8 cellular contexts compared by ENCODE assay signal in genomic region chr12:95548539-95549391, GRCh38. TPM values are rescaled to one million over a fixed set of nuclear protein-coding genes. Genes with fewer than 3 reads are reported as not detected.
DNase-seq lines count a peak whose midpoint lies in the region; ATAC-seq and TF ChIP-seq lines count a peak whose summit lies in the region.

No MANE protein-coding gene starts in this region.

- DNase-seq in AG04450 (ENCODE audit: low read depth, low spot score): no peak
- DNase-seq in HUDEP-2 (lab: John Stamatoyannopoulos, UW; ENCODE audit: unreplicated experiment in 76 of 76): peak in 60 of 76 experiments; percentile 4 to 78 (median 50)
- DNase-seq in activated CD4-positive, alpha-beta T cell treated with anti-CD3 and anti-CD28 coated beads, Interleukin-2, amount 50 U/mL, for 1 hour: peak; percentile 75
- DNase-seq in dorsolateral prefrontal cortex: peak in 9 of 10 donors; percentile 34 to 75 (median 56)
- DNase-seq in lung (ENCODE audit: low spot score): peak; percentile 59
- DNase-seq in stimulated activated CD4-positive, alpha-beta T cell treated with anti-CD3 and anti-CD28 coated beads, TNF-alpha, amount 100 ng/mL, for 1 hour (ENCODE audit: low read depth in 3 of 3, low spot score in 1 of 3): peak in 2 of 3 donors; percentile 48 to 60
- DNase-seq in HPDE6-E6E7 (ENCODE audit: extremely low spot score): no peak

- H3K27ac ChIP-seq in AG04450 (ENCODE audit: low read depth, low read length) (peak overlapping the region; percentile 99), dorsolateral prefrontal cortex (peak overlapping the region in 43 of 59 donors; percentile 4 to 88 (median 53)), lung (ENCODE audit: low read depth in 1 of 2, low read length in 1 of 2) (peak overlapping the region in 1 of 2 donors; percentile 95)

- POLR2A ChIA-PET in AG04450 (lab: Yijun Ruan, JAX): interaction anchor here (1.4 kb wide), 1 partner anchor 75 kb away, joined by 7 read pairs; the partner anchor contains the start of gene METAP2

- ATAC-seq in lung (ENCODE audit: insufficient read depth, low FRiP score): peak; percentile 86
- no peak for ATAC-seq in GM21423 (IDR thresholded peaks at IDR 0.05; ENCODE audit: unreplicated experiment)

- H3K4me1 ChIP-seq in lung (ENCODE audit: control insufficient read depth in 2 of 2, insufficient read depth in 2 of 2, low read length in 2 of 2): peaks cover 0 to 2% of the 10 kb centered on the region in 2 donors

- peaks cover 3% of the 10 kb centered on the region; the same call in 1 of the 2 replicates for H3K9me3 ChIP-seq in AG04450 (ENCODE audit: control insufficient read depth, insufficient read depth, low read length)
- peaks cover 1 to 5% of the 10 kb centered on the region in 2 donors for H3K9me3 ChIP-seq in lung (ENCODE audit: control insufficient read depth in 2 of 2, insufficient read depth in 1 of 2, low read length in 1 of 2)

- H3K36me3 ChIP-seq in lung (ENCODE audit: control insufficient read depth in 2 of 2, insufficient read depth in 2 of 2, low read length in 2 of 2): no peaks in the 10 kb centered on the region

- WGBS in lung, 2 donors: 4 to 6% methylated on average over 69 to 98 of the region's 98 CpGs

- TF ChIP-seq CTCF in AG04450 (IDR thresholded peaks at IDR 0.05; ENCODE audit: low read depth, low read length) (no peak), dorsolateral prefrontal cortex (IDR thresholded peaks at IDR 0.05 in 54 of 56, conservative IDR thresholded peaks at IDR 0.05 in 2 of 56; ENCODE audit: low read depth in 1 of 56, partially characterized antibody in 56 of 56) (peak in 3 of 56 donors; percentile 7 to 15 (median 14)), lung (IDR thresholded peaks at IDR 0.05; ENCODE audit: control extremely low read depth, extremely low read depth) (no peak)

- CTCF ChIA-PET in AG04450 (lab: Charles Lee): no interaction called here

- H3K4me3 ChIP-seq in AG04450 (ENCODE audit: low read depth, low read length) (peak overlapping the region; percentile 84), dorsolateral prefrontal cortex (peak overlapping the region; percentile 50 to 92 (median 80)), lung (peak overlapping the region; percentile 92)

- intact Hi-C loops in dorsolateral prefrontal cortex (cut with DNase I): no loop called here

- no peaks in the 10 kb centered on the region for H3K27me3 ChIP-seq in AG04450 (ENCODE audit: control insufficient read depth, insufficient read depth, low read length)
- peaks cover 0 to 22% (median 0%) of the 10 kb centered on the region in 45 donors for H3K27me3 ChIP-seq in dorsolateral prefrontal cortex
- no peaks in the 10 kb centered on the region for H3K27me3 ChIP-seq in lung (ENCODE audit: control insufficient read depth, insufficient read depth)

RNA-seq across cellular contexts. Expression of gene USP44, which starts 2.5 kb away (rescaled TPM):
- polyA plus RNA-seq in AG04450 (2011; rRNA removed) (53.9 and 62.0 TPM in 2 replicates), lung (1 to 10 TPM; 2.3 to 8.9 TPM)
- polyA minus RNA-seq in AG04450 (2011; rRNA and poly(A)+ RNA removed): 61.0 and 88.7 TPM in 2 replicates
- total RNA-seq in dorsolateral prefrontal cortex (1 to 10 TPM; 1.1 to 7.8 (median 3.0) TPM), lung (10 to 100 TPM; 11.6 to 18.6 TPM)

Comparison
In these comparisons a context has a peak if more than half of its experiments do, and no peak if none do; other contexts are left out.
1. DNase-seq: peak in HUDEP-2 (60 of 76), activated CD4-positive, alpha-beta T cell treated with anti-CD3 and anti-CD28 coated beads, Interleukin-2, amount 50 U/mL, for 1 hour (single experiment), dorsolateral prefrontal cortex (9 of 10), lung (single experiment) and stimulated activated CD4-positive, alpha-beta T cell treated with anti-CD3 and anti-CD28 coated beads, TNF-alpha, amount 100 ng/mL, for 1 hour (2 of 3); none in AG04450 (single experiment) and HPDE6-E6E7 (single experiment).
2. Peak in every context shown above with its lines, with median percentiles within 50 percentile points of each other: H3K4me3 ChIP-seq.